Comparison of ENCODE assay signal across 21 cellular contexts in genomic region chr3:195282982-195283381, GRCh38. TPM values are rescaled to one million over a fixed set of nuclear protein-coding genes. Genes with fewer than 3 reads are reported as not detected.
A peak's percentile ranks its signal among the peaks of the same experiment; 100 is the strongest.
DNase-seq lines count a peak whose midpoint lies in the region; ATAC-seq and TF ChIP-seq lines count a peak whose summit lies in the region.
"Had no signal": no experiment of that assay in that cellular context is flagged by ENCODE, and none has a peak within 500 bp of the region (broad histone marks: within the 10 kb centered on the region; RNA-seq: fewer than 3 reads in every experiment).

No MANE protein-coding gene starts in this region.

- H3K27ac ChIP-seq in CD8-positive, alpha-beta T cell (ENCODE audit: low read depth, low read length): no peak overlapping the region
- H3K27ac ChIP-seq in trophoblast cell (ENCODE audit: low read depth, low read length): no peak overlapping the region
- H3K27ac ChIP-seq: BLaER1 treated with 17β-estradiol and CSF1 and Interleukin-3, amounts not matched to agents 10 nM and 100 nM; esophagus muscularis mucosa; gastroesophageal sphincter; Peyer's patch; psoas muscle; SJSA1; uterus had no signal

- no peak overlapping the region for H3K14ac ChIP-seq in trophoblast cell (ENCODE audit: low read length)

- no peak for DNase-seq in CD8-positive, alpha-beta T cell
- no peak for DNase-seq in activated CD8-positive, alpha-beta T cell treated with anti-CD3 and anti-CD28 coated beads for 36 hours
- DNase-seq in fibroblast of peridontal ligament (ENCODE audit: extremely low read depth) (peak; percentile 20), trophoblast cell (no peak), GM19240 (ENCODE audit: insufficient read length, low spot score) (no peak)
- DNase-seq: activated CD4-positive, alpha-beta T cell treated with anti-CD3 and anti-CD28 coated beads for 4 hours; activated effector memory CD4-positive, alpha-beta T cell treated with Interleukin-2 at 50 U/mL for 16 hours; H7; Kasumi-1; NCI-H524 treated with DMSO at 0.1 percent for 48 hours; Peyer's patch; psoas muscle; substantia nigra; uterus had no signal

- POLR2A ChIA-PET in CD8-positive, alpha-beta T cell (lab: Charles Lee): no interaction called here
- POLR2A ChIA-PET in activated CD8-positive, alpha-beta T cell treated with anti-CD3 and anti-CD28 coated beads for 36 hours (lab: Charles Lee): no interaction called here

- H3K36me3 Mint-ChIP-seq in CD8-positive, alpha-beta T cell: peaks cover 57% of the 10 kb centered on the region
- H3K36me3 Mint-ChIP-seq in activated CD8-positive, alpha-beta T cell treated with anti-CD3 and anti-CD28 coated beads for 36 hours (ENCODE audit: low read depth): peaks cover 13% of the 10 kb centered on the region

- H2AK5ac ChIP-seq in trophoblast cell (ENCODE audit: low read length): no peak overlapping the region

- no peak overlapping the region for H3K23ac ChIP-seq in trophoblast cell (ENCODE audit: low read length)

- no peak overlapping the region for H3K4me3 Mint-ChIP-seq in CD8-positive, alpha-beta T cell
- H3K4me3 Mint-ChIP-seq in activated CD8-positive, alpha-beta T cell treated with anti-CD3 and anti-CD28 coated beads for 36 hours: no peak overlapping the region

- no peak overlapping the region for H2AFZ ChIP-seq in trophoblast cell (ENCODE audit: insufficient read depth, low read length, poor library complexity)

- no peaks in the 10 kb centered on the region for H3K9me3 Mint-ChIP-seq in CD8-positive, alpha-beta T cell
- no peaks in the 10 kb centered on the region for H3K9me3 Mint-ChIP-seq in activated CD8-positive, alpha-beta T cell treated with anti-CD3 and anti-CD28 coated beads for 36 hours

- H3K79me2 ChIP-seq in trophoblast cell (ENCODE audit: control insufficient read depth, insufficient read depth, low read length, poor library complexity): no peaks in the 10 kb centered on the region

- no peaks in the 10 kb centered on the region for H3K4me1 ChIP-seq in CD8-positive, alpha-beta T cell (ENCODE audit: insufficient read depth, low read length)
- H3K4me1 ChIP-seq in trophoblast cell (ENCODE audit: control insufficient read depth in 1 of 2, insufficient read depth in 2 of 2, low read length in 2 of 2): peaks cover 3 to 5% of the 10 kb centered on the region in 2 experiments
- H3K4me1 ChIP-seq: BLaER1 treated with 17β-estradiol and CSF1 and Interleukin-3, amounts not matched to agents 10 nM and 100 nM; esophagus muscularis mucosa; gastroesophageal sphincter; Peyer's patch; psoas muscle; uterus had no signal

- no peak overlapping the region for H2BK120ac ChIP-seq in trophoblast cell (ENCODE audit: insufficient read depth, low read length, poor library complexity)

- no peak overlapping the region for H3K4ac ChIP-seq in trophoblast cell (ENCODE audit: low read depth, low read length)

- H3K79me1 ChIP-seq in trophoblast cell (ENCODE audit: low read length): no peaks in the 10 kb centered on the region

- CTCF ChIA-PET in CD8-positive, alpha-beta T cell (lab: Charles Lee): interaction anchor here (1.3 kb wide), 1 partner anchor 12 kb away, joined by 5 read pairs; the partner anchor contains the start of gene XXYLT1
- CTCF ChIA-PET in activated CD8-positive, alpha-beta T cell treated with anti-CD3 and anti-CD28 coated beads for 36 hours (lab: Charles Lee): interaction anchor here (1.0 to 7.0 kb wide), 2 partner anchors 10 to 13 kb away, joined by 3 to 58 read pairs; partner anchors contain the start of gene XXYLT1

- no peaks in the 10 kb centered on the region for H3K9me3 ChIP-seq in CD8-positive, alpha-beta T cell (ENCODE audit: low read length)
- H3K9me3 ChIP-seq in trophoblast cell (ENCODE audit: insufficient read depth, low read depth, low read length): no peaks in the 10 kb centered on the region
- H3K9me3 ChIP-seq: BLaER1 treated with 17β-estradiol and CSF1 and Interleukin-3, amounts not matched to agents 10 nM and 100 nM; esophagus muscularis mucosa; gastroesophageal sphincter; Peyer's patch; psoas muscle; SJSA1; uterus had no signal

- H3K18ac ChIP-seq in trophoblast cell (ENCODE audit: low read length): no peak overlapping the region

- H3K4me1 Mint-ChIP-seq in CD8-positive, alpha-beta T cell (ENCODE audit: low read depth): no peaks in the 10 kb centered on the region
- peaks cover 13% of the 10 kb centered on the region for H3K4me1 Mint-ChIP-seq in activated CD8-positive, alpha-beta T cell treated with anti-CD3 and anti-CD28 coated beads for 36 hours (ENCODE audit: low read depth)

- no peak overlapping the region for H4K8ac ChIP-seq in trophoblast cell (ENCODE audit: low read depth, low read length)

- intact Hi-C loops in CD8-positive, alpha-beta T cell (cut with DNase I, micrococcal nuclease): no loop called here
- intact Hi-C loops in activated CD8-positive, alpha-beta T cell treated with anti-CD3 and anti-CD28 coated beads for 36 hours (cut with micrococcal nuclease): no loop called here

- peak overlapping the region; percentile 42 for H3K4me2 ChIP-seq in trophoblast cell (ENCODE audit: low read length)
- H3K4me2 ChIP-seq: BLaER1 treated with 17β-estradiol and CSF1 and Interleukin-3, amounts not matched to agents 10 nM and 100 nM had no signal

- no peak overlapping the region for H4K12ac ChIP-seq in trophoblast cell (ENCODE audit: low read depth, low read length)

- no peaks in the 10 kb centered on the region for H3K27me3 ChIP-seq in CD8-positive, alpha-beta T cell (ENCODE audit: insufficient read depth, low read length)
- H3K27me3 ChIP-seq in trophoblast cell (ENCODE audit: insufficient read depth, low read length): no peaks in the 10 kb centered on the region
- H3K27me3 ChIP-seq: BLaER1 treated with 17β-estradiol and CSF1 and Interleukin-3, amounts not matched to agents 10 nM and 100 nM; esophagus muscularis mucosa; gastroesophageal sphincter; Peyer's patch; SJSA1; uterus had no signal

- no peaks in the 10 kb centered on the region for H3K27me3 Mint-ChIP-seq in CD8-positive, alpha-beta T cell (ENCODE audit: low read depth)
- H3K27me3 Mint-ChIP-seq in activated CD8-positive, alpha-beta T cell treated with anti-CD3 and anti-CD28 coated beads for 36 hours: no peaks in the 10 kb centered on the region

- H3K36me3 ChIP-seq in CD8-positive, alpha-beta T cell (ENCODE audit: insufficient read depth, low read length): peaks cover 29% of the 10 kb centered on the region
- H3K36me3 ChIP-seq in trophoblast cell (ENCODE audit: control insufficient read depth in 1 of 2, insufficient read depth in 2 of 2, low read length in 2 of 2): no peaks in the 10 kb centered on the region
- H3K36me3 ChIP-seq: uterus had no signal

- no peak overlapping the region for H2BK12ac ChIP-seq in trophoblast cell (ENCODE audit: low read length)

- peak overlapping the region; percentile 18 for H3K27ac Mint-ChIP-seq in CD8-positive, alpha-beta T cell
- peak overlapping the region; percentile 9 for H3K27ac Mint-ChIP-seq in activated CD8-positive, alpha-beta T cell treated with anti-CD3 and anti-CD28 coated beads for 36 hours

- no peak for ATAC-seq in CD8-positive, alpha-beta T cell
- ATAC-seq in activated CD8-positive, alpha-beta T cell treated with anti-CD3 and anti-CD28 coated beads for 36 hours: no peak
- no peak for ATAC-seq in activated CD4-positive, CD25-positive, alpha-beta regulatory T cell treated with anti-CD3 and anti-CD28 coated beads, Interleukin-2, amount 50 U/mL, for 24 hours
- ATAC-seq in GM18909 (IDR thresholded peaks at IDR 0.05; ENCODE audit: poor library complexity, unreplicated experiment) (no peak), HG02571 (IDR thresholded peaks at IDR 0.05; ENCODE audit: unreplicated experiment) (no peak)
- ATAC-seq: gastroesophageal sphincter, psoas muscle had no signal

- no peak for TF ChIP-seq CTCF in CD8-positive, alpha-beta T cell (IDR thresholded peaks at IDR 0.05)
- TF ChIP-seq CTCF in activated CD8-positive, alpha-beta T cell treated with anti-CD3 and anti-CD28 coated beads for 36 hours (IDR thresholded peaks at IDR 0.05): no peak

- H3K9ac ChIP-seq in trophoblast cell (ENCODE audit: low read length): no peak overlapping the region
- H3K9ac ChIP-seq: BLaER1 treated with 17β-estradiol and CSF1 and Interleukin-3, amounts not matched to agents 10 nM and 100 nM had no signal

- no peak overlapping the region for H2BK5ac ChIP-seq in trophoblast cell (ENCODE audit: low read depth, low read length, poor library complexity)

- no peak overlapping the region for H4K91ac ChIP-seq in trophoblast cell (ENCODE audit: low read depth, low read length)

- H3K4me3 ChIP-seq in CD8-positive, alpha-beta T cell (ENCODE audit: low read depth, low read length): no peak overlapping the region
- no peak overlapping the region for H3K4me3 ChIP-seq in trophoblast cell (ENCODE audit: low read depth, low read length)
- H3K4me3 ChIP-seq: BLaER1 treated with 17β-estradiol and CSF1 and Interleukin-3, amounts not matched to agents 10 nM and 100 nM; esophagus muscularis mucosa; gastroesophageal sphincter; Peyer's patch; psoas muscle; SJSA1; uterus had no signal

- WGBS in trophoblast cell (ENCODE audit: extremely low coverage, insufficient coverage, insufficient read length): no CpG with 5 or more reads among the region's 7 CpGs

RNA-seq across cellular contexts. Expression of gene XXYLT1, which starts 12.0 kb away (rescaled TPM):
- total RNA-seq in CD8-positive, alpha-beta T cell: 1 to 10 TPM; 3.7 to 4.3 TPM
- total RNA-seq in activated CD8-positive, alpha-beta T cell treated with anti-CD3 and anti-CD28 coated beads for 36 hours: 1 to 10 TPM; 8.4 to 9.6 TPM
- polyA plus RNA-seq in trophoblast cell (2013): 15.3 and 15.4 TPM in 2 replicates
